ENCODE assay signal across 1 cellular context in the genomic region with DNA sequence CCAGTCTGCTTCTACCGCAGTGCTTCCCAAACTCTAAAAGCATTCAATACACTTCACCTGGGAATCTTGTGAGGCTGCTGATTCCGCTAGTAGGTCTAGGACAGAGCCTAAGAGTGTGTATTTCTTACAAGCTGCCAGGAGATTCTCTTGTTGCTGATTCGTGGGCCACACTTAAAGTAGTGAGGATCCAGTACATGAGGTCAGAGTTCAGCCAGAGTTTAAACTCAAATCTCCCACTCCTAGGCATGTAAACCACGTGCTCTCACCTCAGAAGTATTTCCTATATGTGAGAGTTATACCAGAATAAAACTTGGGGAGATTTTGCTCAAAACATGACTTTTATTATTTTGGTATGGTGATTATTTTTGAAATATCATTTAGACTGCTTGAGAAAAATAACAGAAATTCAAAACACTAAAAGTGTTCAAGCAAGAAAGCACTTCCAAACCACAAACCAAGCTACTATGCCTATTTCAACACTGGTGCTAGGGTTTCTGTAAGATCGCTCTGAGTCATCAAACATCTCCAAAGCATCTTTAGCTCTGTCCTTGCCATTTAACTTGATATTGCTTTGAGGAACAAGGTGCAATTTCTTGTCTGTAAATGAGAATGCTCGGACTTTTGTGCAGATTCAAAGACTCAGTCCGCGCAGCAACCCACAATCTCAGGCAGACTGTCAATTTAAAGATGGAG.
TF ChIP-seq lines count a peak whose summit lies in the region.

No MANE protein-coding gene starts in this region.

TF ChIP-seq in SK-N-SH, 30 proteins besides CTCF, POLR2A, EP300 and RAD21 (continued from another document):
- TF ChIP-seq REST (IDR thresholded peaks at IDR 0.05; ENCODE audit: low read depth, low read length), result no peak
